In the genomic region with DNA sequence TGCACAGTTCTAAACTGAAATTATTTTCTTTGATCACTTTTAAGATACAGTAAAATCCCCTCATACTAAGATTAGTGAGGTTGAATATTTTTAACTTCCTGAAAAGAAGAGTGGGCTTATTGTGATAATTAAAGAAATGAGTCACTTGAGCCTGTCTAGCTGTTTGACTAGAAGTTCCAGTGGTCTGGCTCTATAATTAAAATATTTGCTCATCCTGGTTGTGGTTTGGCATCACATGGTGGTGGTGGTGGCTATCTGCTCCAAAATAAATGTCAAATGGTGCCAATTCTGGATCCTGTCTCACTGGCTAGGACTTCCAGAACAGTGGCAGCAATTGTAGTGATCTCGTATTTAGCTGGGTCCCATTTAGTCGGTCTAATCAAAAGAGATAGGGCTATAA, we compare ENCODE assay signal across 11 cellular contexts.
A peak's percentile ranks its signal among the peaks of the same experiment; 100 is the strongest.
DNase-seq lines count a peak whose midpoint lies in the region; ATAC-seq and TF ChIP-seq lines count a peak whose summit lies in the region.
"Had no signal": no experiment of that assay in that cellular context is flagged by ENCODE, and none has a peak within 500 bp of the region (broad histone marks: within the 10 kb centered on the region; RNA-seq: fewer than 3 reads in every experiment).

No MANE protein-coding gene starts in this region.

- in situ Hi-C loops in astrocyte of the spinal cord (cut with HindIII; ENCODE audit: low sequenced_read_pairs): no loop called here

- DNase-seq in COLO829 (ENCODE audit: low spot score) (peak; percentile 62), astrocyte of the spinal cord (ENCODE audit: low read depth, low spot score) (peak; percentile 52), NCI-H1092 treated with DMSO at 0.1 percent for 48 hours (lab: John Stamatoyannopoulos, UW) (no peak), cerebellar nuclear complex (lab: John Stamatoyannopoulos, UW) (no peak), NCI-H82 treated with DMSO at 0.1 percent for 48 hours (lab: John Stamatoyannopoulos, UW; ENCODE audit: unreplicated experiment) (no peak), C1 segment of cervical spinal cord (lab: John Stamatoyannopoulos, UW) (no peak)
- DNase-seq: CD4-positive, CD25-positive, alpha-beta regulatory T cell; effector CD8-positive, alpha-beta T cell had no signal

- H3K4me3 ChIP-seq in astrocyte of the spinal cord (ENCODE audit: low read depth, low read length): no peak overlapping the region
- H3K4me3 ChIP-seq: K562 had no signal

- ATAC-seq in GM21360 (IDR thresholded peaks at IDR 0.05; ENCODE audit: unreplicated experiment) (peak; percentile 80), HG03558 (IDR thresholded peaks at IDR 0.05; ENCODE audit: extremely low read depth, unreplicated experiment) (peak; percentile 40)
- ATAC-seq: K562 had no signal

- TF ChIP-seq CTCF in astrocyte of the spinal cord (IDR thresholded peaks at IDR 0.05; ENCODE audit: low read depth, low read length): no peak

Comparison
In these comparisons a context has a peak if more than half of its experiments do, and no peak if none do; other contexts are left out.
1. DNase-seq: peak in COLO829 (single experiment) and astrocyte of the spinal cord (single experiment); none in NCI-H1092 treated with DMSO at 0.1 percent for 48 hours (single experiment), cerebellar nuclear complex (0 of 2), NCI-H82 treated with DMSO at 0.1 percent for 48 hours (single experiment) and C1 segment of cervical spinal cord (0 of 14).